ENCODE assay signal across 8 cellular contexts in the genomic region with DNA sequence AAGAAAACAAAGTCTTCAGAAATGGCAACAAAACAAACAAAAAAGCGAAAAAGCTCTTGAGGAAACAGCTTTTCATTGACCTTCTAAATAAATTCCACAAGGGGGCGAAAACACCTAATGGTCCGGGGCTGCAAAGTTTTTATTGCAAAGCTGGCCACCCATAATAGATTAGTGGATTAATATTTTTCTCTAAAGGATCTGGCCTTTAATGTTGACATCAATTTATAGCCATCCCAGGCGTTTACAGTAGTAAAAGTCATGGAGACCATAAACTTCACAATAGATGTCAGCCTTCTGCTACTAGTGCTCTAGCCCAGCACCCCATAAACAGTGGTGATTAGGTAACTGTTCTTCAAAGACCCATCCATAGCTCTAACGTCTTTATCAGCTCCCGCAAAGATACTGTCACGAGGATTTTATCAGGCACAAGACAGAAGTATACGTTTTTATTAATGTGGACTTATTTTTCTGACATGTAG. TPM values are rescaled to one million over a fixed set of nuclear protein-coding genes. Genes with fewer than 3 reads are reported as not detected.
DNase-seq lines count a peak whose midpoint lies in the region; ATAC-seq, FAIRE-seq and TF ChIP-seq lines count a peak whose summit lies in the region.

No MANE protein-coding gene starts in this region.

- intact Hi-C loops in GM12878 (cut with micrococcal nuclease; ENCODE audit: unreplicated experiment): loop anchor here (1.0 to 10.0 kb wide), 8 partner anchors 315 to 1551 kb away; no protein-coding TSS in a partner anchor
- intact Hi-C loops in kidney (cut with DNase I): loop anchor here (10.0 kb wide), 3 partner anchors 145 to 685 kb away; no protein-coding TSS in a partner anchor
- intact Hi-C loops in testis (cut with DNase I; ENCODE audit: low total_unique reads): loop anchor here (10.0 kb wide), 1 partner anchor 245 kb away; no protein-coding TSS in a partner anchor

- no peak overlapping the region for H2AFZ ChIP-seq in GM12878 (ENCODE audit: control insufficient read depth, low read depth, low read length)

- FAIRE-seq in GM12878 (lab: Jason Lieb, UNC) (no peak), kidney (lab: Jason Lieb, UNC) (peak; percentile 80)

- POLR2A ChIA-PET in GM12878 (lab: Charles Lee): interaction anchor here (1.0 kb wide), 1 partner anchor 392 kb away, joined by 3 read pairs; no protein-coding TSS in a partner anchor

- ATAC-seq in GM12878 (no peak), GM19463 (IDR thresholded peaks at IDR 0.05; ENCODE audit: unreplicated experiment) (no peak)

- no TSS peak for BruUV-seq in GM12878 (replicated peaks; lab: Mats Ljungman, UMichigan)

- TF ChIP-seq CTCF in GM13977 (IDR thresholded peaks at IDR 0.05; ENCODE audit: extremely low read depth, insufficient read depth, missing control alignments): peak; percentile 53
- peak; percentile 43 to 74 (median 60); a peak in 5 of 6 replicates for TF ChIP-seq CTCF in GM12878 (IDR thresholded peaks at IDR 0.05 in 2 of 3, conservative IDR thresholded peaks at IDR 0.05 in 1 of 3; ENCODE audit: control insufficient read depth in 2 of 3, extremely low read depth in 1 of 3, insufficient read depth in 1 of 3, low read depth in 3 of 3, low read length in 3 of 3)
- peak; percentile 66 for TF ChIP-seq CTCF in kidney (IDR thresholded peaks at IDR 0.05; ENCODE audit: borderline replicate concordance, extremely low read depth, insufficient read depth)
- peak; percentile 78 to 86 (median 85) for TF ChIP-seq CTCF in testis (IDR thresholded peaks at IDR 0.05)

- H3K27ac ChIP-seq in BLaER1 (peak overlapping the region; percentile 54; the same call in 1 of the 2 replicates), GM12878 (ENCODE audit: control insufficient read depth, insufficient read depth) (no peak overlapping the region), kidney (ENCODE audit: low read depth in 2 of 2, low read length in 2 of 2) (peak overlapping the region; percentile 47 to 49), testis (peak overlapping the region; percentile 93 to 96)

- peaks cover 51% of the 10 kb centered on the region for H3K4me1 ChIP-seq in BLaER1
- H3K4me1 ChIP-seq in GM12878 (ENCODE audit: control insufficient read depth, insufficient read depth, low read length): 0 out of 2 replicates have a peak, but pooled peaks cover 2% of the 10 kb centered on the region
- peaks cover 0 to 7% of the 10 kb centered on the region in 2 donors for H3K4me1 ChIP-seq in kidney (ENCODE audit: control insufficient read depth in 1 of 2, insufficient read depth in 1 of 2, low read depth in 1 of 2, low read length in 2 of 2)
- H3K4me1 ChIP-seq in testis: peaks cover 17% of the 10 kb centered on the region

- H3K4me3 ChIP-seq in BLaER1: peak overlapping the region; percentile 39; the same call in 1 of the 2 replicates
- H3K4me3 ChIP-seq in GM12878: no peak overlapping the region
- peak overlapping the region in 1 of 2 donors; percentile 97 for H3K4me3 ChIP-seq in kidney (ENCODE audit: low read length in 2 of 2)
- no peak overlapping the region for H3K4me3 ChIP-seq in testis

- H3K27me3 ChIP-seq in BLaER1: no peaks in the 10 kb centered on the region
- H3K27me3 ChIP-seq in GM12878 (replicated peaks in 1 of 2; ENCODE audit: control insufficient read depth in 2 of 2, insufficient read depth in 2 of 2, low read length in 1 of 2): no peaks in the 10 kb centered on the region
- H3K27me3 ChIP-seq in testis: no peaks in the 10 kb centered on the region

- H3K9ac ChIP-seq in BLaER1 (peak overlapping the region; percentile 58; the same call in 1 of the 2 replicates), GM12878 (ENCODE audit: control insufficient read depth, insufficient read depth, low read length) (no peak overlapping the region), kidney (ENCODE audit: low read length in 2 of 2) (peak overlapping the region in 1 of 2 donors; percentile 74)

- SMC1A ChIA-PET in GM12878 (lab: Charles Lee; ENCODE audit: uncharacterized antibody, unreplicated experiment): interaction anchor here (0.6 to 6.3 kb wide), 89 partner anchors 9 to 1588 kb away, joined by 3 to 90 read pairs (median 4); partner anchors contain the start of gene TXLNB

- peak; percentile 95 for TF ChIP-seq RAD21 in GM12878 (IDR thresholded peaks at IDR 0.05; ENCODE audit: insufficient read depth, low read depth, low read length)

- CTCF ChIA-PET in GM12878 (lab: Yijun Ruan, JAX): interaction anchor here (0.6 to 6.9 kb wide), 88 partner anchors 9 to 1931 kb away, joined by 3 to 100 read pairs (median 4); partner anchors contain the start of gene TXLNB

- WGBS in GM12878 (ENCODE audit: insufficient coverage, insufficient replicate concordance, low lambda C conversion rate, missing lambda C conversion rate): 13% methylated on average over 8 of the region's 8 CpGs
- 21 to 35% methylated on average over 8 of the region's 8 CpGs for WGBS in testis, 2 donors

- DNase-seq in GM13977 (ENCODE audit: low spot score): peak; percentile 33
- peak; percentile 19 for DNase-seq in NCI-H774 (lab: John Stamatoyannopoulos, UW)
- no peak for DNase-seq in GM12878 (ENCODE audit: low read depth, low spot score)
- no peak for DNase-seq in kidney
- DNase-seq in testis: no peak
- DNase-seq in GOT3 (lab: John Stamatoyannopoulos, UW): no peak

- RAD21 ChIA-PET in GM12878 (lab: Charles Lee; ENCODE audit: unreplicated experiment): interaction anchor here (0.6 to 7.4 kb wide), 62 partner anchors 9 to 1555 kb away, joined by 3 to 107 read pairs (median 4); partner anchors contain the start of gene TXLNB

- TF ChIP-seq EP300 in GM12878 (IDR thresholded peaks at IDR 0.05; ENCODE audit: borderline replicate concordance in 1 of 2, control insufficient read depth in 1 of 2, low read depth in 2 of 2, low read length in 2 of 2): no peak

- peak overlapping the region; percentile 85 for H3K4me2 ChIP-seq in BLaER1
- no peak overlapping the region for H3K4me2 ChIP-seq in GM12878 (ENCODE audit: control insufficient read depth, insufficient read depth)

- peaks cover 22% of the 10 kb centered on the region for H3K79me2 ChIP-seq in GM12878 (ENCODE audit: control insufficient read depth, insufficient read depth, low read length)

- H3K36me3 ChIP-seq in BLaER1: peaks cover 7% of the 10 kb centered on the region; the same call in 1 of the 2 replicates
- H3K36me3 ChIP-seq in GM12878 (ENCODE audit: control insufficient read depth in 2 of 2, insufficient read depth in 2 of 2, low read length in 1 of 2): no peaks in the 10 kb centered on the region
- H3K36me3 ChIP-seq in kidney (ENCODE audit: control insufficient read depth in 1 of 2, insufficient read depth in 2 of 2, low read length in 2 of 2): peaks cover 5 to 14% of the 10 kb centered on the region in 2 donors
- H3K36me3 ChIP-seq in testis (ENCODE audit: low read depth, missing control alignments): no peaks in the 10 kb centered on the region

- H3K9me3 ChIP-seq in BLaER1 (no peaks in the 10 kb centered on the region), GM12878 (replicated peaks; ENCODE audit: control insufficient read depth, insufficient read depth, low read length) (no peaks in the 10 kb centered on the region), kidney (ENCODE audit: control insufficient read depth in 1 of 2, low read length in 2 of 2) (no peaks in the 10 kb centered on the region), testis (no peaks in the 10 kb centered on the region)

- in situ Hi-C loops in GM13977 (cut with MboI; ENCODE audit: low pct_unique_long_range_greater_than_20kb, low sequenced_read_pairs, unreplicated experiment) (loop anchor here (10.0 to 25.0 kb wide), 3 partner anchors 145 to 557 kb away; no protein-coding TSS in a partner anchor), GM12878 (cut with MboI) (loop anchor here (5.0 kb wide), 4 partner anchors 142 to 558 kb away; no protein-coding TSS in a partner anchor)

- H4K20me1 ChIP-seq in BLaER1 (peaks cover 34% of the 10 kb centered on the region), GM12878 (ENCODE audit: control insufficient read depth, insufficient read depth) (no peaks in the 10 kb centered on the region)

- TF ChIP-seq POLR2A in GM12878 (IDR thresholded peaks at IDR 0.05; ENCODE audit: low read depth, low read length) (no peak), testis (IDR thresholded peaks at IDR 0.05) (no peak)

TF ChIP-seq in GM12878, 131 proteins besides CTCF, POLR2A, EP300 and RAD21:
- TF ChIP-seq ETV6 (conservative IDR thresholded peaks at IDR 0.05 in 1 of 2, IDR thresholded peaks at IDR 0.05 in 1 of 2; ENCODE audit: borderline replicate concordance in 1 of 2, low read depth in 1 of 2) (no peak), DPF2 (IDR thresholded peaks at IDR 0.05) (no peak), SMC3 (IDR thresholded peaks at IDR 0.05; ENCODE audit: borderline replicate concordance, low read length) (peak; percentile 80; the same call in 1 of the 2 replicates)

RNA-seq across cellular contexts. Expression of gene CITED2, which starts 4.8 kb away (rescaled TPM):
- total RNA-seq in GM12878 (2013; cell fraction: nucleolus; rRNA removed): 14.1 and 15.5 TPM in 2 replicates
- total RNA-seq in GM12878 (2014; rRNA removed): 11.5 and 13.7 TPM in 2 replicates
- total RNA-seq in GM12878 (2014; rRNA removed; fragmentation: Illumina TruSeq; extraction: Trizol): 3.0 and 3.3 TPM in 2 replicates
- 18.0 and 20.0 TPM in 2 replicates for total RNA-seq in GM12878 (2021)
- polyA plus RNA-seq in GM12878 (2011; ENCODE audit: low read depth): 2.8 TPM
- 8.1 and 9.8 TPM in 2 replicates for polyA plus RNA-seq in GM12878 (2011; rRNA removed)
- 4.7 and 7.7 TPM in 2 replicates for polyA plus RNA-seq in GM12878 (2011; cell fraction: cytosol; rRNA removed)
- polyA plus RNA-seq in GM12878 (2011; cell fraction: nucleus; rRNA removed): 11.2 and 14.7 TPM in 2 replicates
- polyA plus RNA-seq in GM12878 (2012): 6.4 and 7.1 TPM in 2 replicates
- polyA plus RNA-seq in GM12878 (2014; fragmentation: Illumina TruSeq; extraction: Trizol): 8.9 and 9.9 TPM in 2 replicates
- polyA plus RNA-seq in GM12878 (2014; fragmentation: Nextera tagmentation; extraction: Ambion mirVana): under 1 TPM; 0.08 to 0.49 TPM
- 8.5 and 11.2 TPM in 2 replicates for polyA plus RNA-seq in GM12878 (2014; rRNA removed)
- polyA plus RNA-seq in GM12878 (2016; fragmentation: Nextera tagmentation; extraction: Ambion mirVana): 1 to 10 TPM; 3.1 to 6.0 TPM
- 2.9 and 4.4 TPM in 2 replicates for polyA minus RNA-seq in GM12878 (2011; rRNA and poly(A)+ RNA removed)
- polyA minus RNA-seq in GM12878 (2011; cell fraction: cytosol; rRNA and poly(A)+ RNA removed): 6.4 and 9.0 TPM in 2 replicates
- 10.4 and 20.6 TPM in 2 replicates for polyA minus RNA-seq in GM12878 (2011; cell fraction: nucleus; rRNA and poly(A)+ RNA removed)
- 215 TPM for total RNA-seq in kidney
- 72.1 TPM for polyA plus RNA-seq in kidney (ENCODE audit: insufficient read depth, low read depth, low replicate concordance)
- 100 to 1,000 TPM in 1 of 2 donors, 10 to 100 TPM in 1; 70.2 to 115 TPM for total RNA-seq in testis
- 65.2 TPM for polyA plus RNA-seq in testis (ENCODE audit: insufficient read depth, low read depth, low replicate concordance)

Comparison
In these comparisons a context has a peak if more than half of its experiments do, and no peak if none do; other contexts are left out.
1. DNase-seq: peak in GM13977 (single experiment) and NCI-H774 (single experiment); none in GM12878 (single experiment), kidney (single experiment), testis (single experiment) and GOT3 (single experiment).
2. Peak in every context shown above with its lines, with median percentiles within 50 percentile points of each other: CTCF ChIP-seq.